26 cellular contexts compared by ENCODE assay signal in the genomic region with DNA sequence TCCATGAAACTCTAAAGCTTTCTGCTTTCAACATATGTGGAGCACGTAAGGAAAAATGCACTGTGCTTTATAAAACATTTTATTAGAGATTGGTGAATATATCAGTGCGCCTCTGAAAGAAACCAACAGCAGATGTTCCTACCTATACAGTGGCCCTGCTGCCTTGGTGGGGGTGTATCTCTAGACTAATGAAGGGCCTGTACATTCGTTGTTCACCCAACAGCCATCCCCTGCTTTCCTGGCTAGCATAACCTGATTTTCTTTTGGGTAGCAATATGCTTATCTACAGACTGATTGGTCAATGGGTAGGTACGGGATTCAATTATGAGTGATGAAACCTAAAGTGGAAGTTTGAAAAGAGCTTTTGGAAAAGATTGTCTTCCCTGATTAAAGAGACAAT.
"Had no signal": no experiment of that assay in that cellular context is flagged by ENCODE, and none has a peak within 500 bp of the region (broad histone marks: within the 10 kb centered on the region; RNA-seq: fewer than 3 reads in every experiment).

No MANE protein-coding gene starts in this region.

- H3K4me3 Mint-ChIP-seq: activated CD4-positive, alpha-beta memory T cell treated with anti-CD3 and anti-CD28 coated beads, Interleukin-2, amount 10 ng/mL, durations not matched to agents 7 days and 5 days; activated CD4-positive, alpha-beta T cell treated with anti-CD3 and anti-CD28 coated beads for 36 hours; activated naive CD8-positive, alpha-beta T cell had no signal

- H3K9me3 Mint-ChIP-seq: activated CD4-positive, alpha-beta memory T cell treated with anti-CD3 and anti-CD28 coated beads, Interleukin-2, amount 10 ng/mL, durations not matched to agents 7 days and 5 days had no signal

- DNase-seq: activated CD4-positive, alpha-beta memory T cell treated with anti-CD3 and anti-CD28 coated beads, Interleukin-2, amount 10 ng/mL, durations not matched to agents 7 days and 5 days; activated CD4-positive, alpha-beta T cell treated with anti-CD3 and anti-CD28 coated beads for 36 hours; activated CD4-positive, alpha-beta T cell treated with anti-CD3 and anti-CD28 coated beads, Interleukin-2, amount 50 U/mL, for 1 hour; activated CD8-positive, alpha-beta memory T cell treated with anti-CD3 and anti-CD28 coated beads, Interleukin-2, amount 50 U/mL, for 48 hours; activated naive CD4-positive, alpha-beta T cell; activated T-cell treated with anti-CD3 and anti-CD28 coated beads, Interleukin-2, amount 50 U/mL, for 48 hours; adrenal gland; anterior cingulate cortex; MG63; MV-4-11; NCI-H1092 treated with DMSO at 0.1 percent for 48 hours; NCI-H1417 treated with DMSO at 0.1 percent for 48 hours; NCI-H1694; NCI-H2029; NCI-H2107; NCI-H345; NCI-H510A; NCI-H526 treated with DMSO at 0.1 percent for 48 hours; NK-92 treated with Interleukin-12 subunit alpha and Interleukin-12 subunit beta, amount 100 ng/mL, for 24 hours; OCI-M1; RPMI8226; SK-N-SH; T-helper 1 cell had no signal

- H3K27me3 Mint-ChIP-seq: activated CD4-positive, alpha-beta memory T cell treated with anti-CD3 and anti-CD28 coated beads, Interleukin-2, amount 10 ng/mL, durations not matched to agents 7 days and 5 days; activated CD4-positive, alpha-beta T cell treated with anti-CD3 and anti-CD28 coated beads for 36 hours; activated naive CD8-positive, alpha-beta T cell had no signal

- ATAC-seq: activated CD4-positive, alpha-beta T cell treated with anti-CD3 and anti-CD28 coated beads for 36 hours; Panc1; Right ventricle myocardium inferior had no signal
